ENCODE assay signal across 8 cellular contexts in genomic region chr9:93184439-93185221, GRCh38.
DNase-seq lines count a peak whose midpoint lies in the region; ATAC-seq and TF ChIP-seq lines count a peak whose summit lies in the region.

No MANE protein-coding gene starts in this region.

- peak; percentile 44 to 48 for ATAC-seq in stimulated activated naive B cell treated with anti-CD40 and anti-IgM and Interleukin-4, amounts not matched to agents 10 μg/mL and 1 μg/mL and 100 μg/mL, for 72 hours (replicated peaks)

- peak overlapping the region; percentile 44 for H3K27ac Mint-ChIP-seq in stimulated activated naive B cell treated with anti-CD40 and anti-IgM and Interleukin-4, amounts not matched to agents 10 μg/mL and 1 μg/mL and 100 μg/mL, for 72 hours

- no peaks in the 10 kb centered on the region for H3K9me3 Mint-ChIP-seq in stimulated activated naive B cell treated with anti-CD40 and anti-IgM and Interleukin-4, amounts not matched to agents 10 μg/mL and 1 μg/mL and 100 μg/mL, for 72 hours

- peak overlapping the region; percentile 81 to 82 for H3K4me3 Mint-ChIP-seq in stimulated activated naive B cell treated with anti-CD40 and anti-IgM and Interleukin-4, amounts not matched to agents 10 μg/mL and 1 μg/mL and 100 μg/mL, for 72 hours

- peaks cover 36% of the 10 kb centered on the region for H3K27me3 ChIP-seq in iPS-18a (ENCODE audit: control insufficient read depth, insufficient read depth, low read length)

- H3K36me3 ChIP-seq in iPS-18a (ENCODE audit: control insufficient read depth, low read depth, low read length), result no peaks in the 10 kb centered on the region

- CTCF ChIA-PET in GM10248 (lab: Yijun Ruan, JAX), result no interaction called here

- H3K9ac ChIP-seq in iPS-18a (ENCODE audit: low read length), result peak overlapping the region; percentile 13

- DNase-seq in NCI-H82 (lab: John Stamatoyannopoulos, UW) (peak; percentile 45), NCI-H82 treated with DMSO at 0.1 percent for 48 hours (lab: John Stamatoyannopoulos, UW; ENCODE audit: unreplicated experiment) (no peak), GM19240 (ENCODE audit: insufficient read length, low spot score) (no peak), islet precursor cell (no peak), GM10248 (ENCODE audit: extremely low spot score) (no peak)
- DNase-seq in activated CD8-positive, alpha-beta memory T cell treated with anti-CD3 and anti-CD28 coated beads, Interleukin-2, amount 50 U/mL, for 48 hours, result peak; percentile 61
- no peak for DNase-seq in stimulated activated naive B cell treated with anti-CD40 and anti-IgM and Interleukin-4, amounts not matched to agents 10 μg/mL and 1 μg/mL and 100 μg/mL, for 72 hours

- no peaks in the 10 kb centered on the region for H3K4me1 ChIP-seq in iPS-18a (ENCODE audit: control insufficient read depth, low read depth, low read length)

- H3K27me3 Mint-ChIP-seq in stimulated activated naive B cell treated with anti-CD40 and anti-IgM and Interleukin-4, amounts not matched to agents 10 μg/mL and 1 μg/mL and 100 μg/mL, for 72 hours, result peaks cover 54 to 64% of the 10 kb centered on the region in 2 donors

- POLR2A ChIA-PET in GM10248 (lab: Yijun Ruan, JAX), result no interaction called here

- H3K27ac ChIP-seq in iPS-18a (ENCODE audit: low read length), result no peak overlapping the region

- no peaks in the 10 kb centered on the region for H3K36me3 Mint-ChIP-seq in stimulated activated naive B cell treated with anti-CD40 and anti-IgM and Interleukin-4, amounts not matched to agents 10 μg/mL and 1 μg/mL and 100 μg/mL, for 72 hours

- H3K9me3 ChIP-seq in iPS-18a (ENCODE audit: control insufficient read depth, low read depth, low read length), result no peaks in the 10 kb centered on the region

- H3K4me3 ChIP-seq in iPS-18a (ENCODE audit: low read length), result peak overlapping the region; percentile 61

- peaks cover 6 to 8% of the 10 kb centered on the region in 2 donors for H3K4me1 Mint-ChIP-seq in stimulated activated naive B cell treated with anti-CD40 and anti-IgM and Interleukin-4, amounts not matched to agents 10 μg/mL and 1 μg/mL and 100 μg/mL, for 72 hours

- no peak for TF ChIP-seq CTCF in GM10248 (IDR thresholded peaks at IDR 0.05; ENCODE audit: control extremely low read depth, extremely low read depth, low read depth, missing control alignments)

Comparison
In these comparisons a context has a peak if more than half of its experiments do, and no peak if none do; other contexts are left out.
1. DNase-seq: peak in NCI-H82 (single experiment) and activated CD8-positive, alpha-beta memory T cell treated with anti-CD3 and anti-CD28 coated beads, Interleukin-2, amount 50 U/mL, for 48 hours (single experiment); none in NCI-H82 treated with DMSO at 0.1 percent for 48 hours (single experiment), stimulated activated naive B cell treated with anti-CD40 and anti-IgM and Interleukin-4, amounts not matched to agents 10 μg/mL and 1 μg/mL and 100 μg/mL, for 72 hours (single experiment), GM19240 (single experiment), islet precursor cell (single experiment) and GM10248 (single experiment).